In the genomic region with DNA sequence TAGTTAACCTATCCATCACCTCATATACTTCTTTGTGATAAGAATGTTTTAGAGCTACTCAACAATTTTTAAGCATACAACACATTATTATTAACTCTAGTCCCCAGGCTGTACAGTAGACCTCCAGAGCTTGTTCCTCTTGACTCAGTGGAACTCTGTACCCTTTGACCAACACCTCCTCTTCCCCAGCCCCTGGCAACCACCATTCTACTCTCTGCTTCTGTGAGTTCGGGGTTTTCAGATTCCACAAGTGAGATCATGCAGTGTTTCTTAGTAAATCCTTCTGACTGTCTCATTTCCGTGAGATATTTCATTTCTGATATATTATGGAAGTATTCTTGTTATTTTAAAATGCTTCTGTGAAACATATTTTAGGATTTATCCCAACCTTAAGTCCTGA, we compare ENCODE assay signal across 20 cellular contexts.
DNase-seq lines count a peak whose midpoint lies in the region; ATAC-seq, FAIRE-seq and TF ChIP-seq lines count a peak whose summit lies in the region.
"Had no signal": no experiment of that assay in that cellular context is flagged by ENCODE, and none has a peak within 500 bp of the region (broad histone marks: within the 10 kb centered on the region; RNA-seq: fewer than 3 reads in every experiment).

No MANE protein-coding gene starts in this region.

- CTCF ChIA-PET in CD4-positive, alpha-beta T cell (lab: Charles Lee): no interaction called here

- H3K36me3 ChIP-seq in small intestine (ENCODE audit: control insufficient read depth in 2 of 2, insufficient read depth in 2 of 2, low read length in 2 of 2): peaks cover 6 to 17% of the 10 kb centered on the region in 2 donors

- no peak overlapping the region for H3K27ac Mint-ChIP-seq in stimulated activated naive CD8-positive, alpha-beta T cell treated with anti-CD3 and anti-CD28 coated beads, Interleukin-15, amount 100 ng/mL, for 72 hours
- H3K27ac Mint-ChIP-seq in activated T-helper 2 cell treated with anti-CD3 and anti-CD28 coated beads, Interferon-gamma antibody, Interleukin-2, Interleukin-4, amounts not matched to agents 10 μg/mL and 5 μg/mL and 100 μg/mL, durations not matched to agents 14 hours and 24 hours and 36 hours: peak overlapping the region; percentile 39
- peak overlapping the region; percentile 16 for H3K27ac Mint-ChIP-seq in nephron progenitor cell
- H3K27ac Mint-ChIP-seq in CD4-positive, alpha-beta T cell: no peak overlapping the region
- H3K27ac Mint-ChIP-seq: GM23338 had no signal

- no peak for TF ChIP-seq CTCF in nephron progenitor cell (IDR thresholded peaks at IDR 0.05)
- TF ChIP-seq CTCF in CD4-positive, alpha-beta T cell (IDR thresholded peaks at IDR 0.05): no peak

- no peak for FAIRE-seq in small intestine (lab: Jason Lieb, UNC)
- FAIRE-seq: GM19239, HepG2 had no signal

- no peaks in the 10 kb centered on the region for H3K9me3 Mint-ChIP-seq in stimulated activated naive CD8-positive, alpha-beta T cell treated with anti-CD3 and anti-CD28 coated beads, Interleukin-15, amount 100 ng/mL, for 72 hours
- H3K9me3 Mint-ChIP-seq in activated T-helper 2 cell treated with anti-CD3 and anti-CD28 coated beads, Interferon-gamma antibody, Interleukin-2, Interleukin-4, amounts not matched to agents 10 μg/mL and 5 μg/mL and 100 μg/mL, durations not matched to agents 14 hours and 24 hours and 36 hours: no peaks in the 10 kb centered on the region
- no peaks in the 10 kb centered on the region for H3K9me3 Mint-ChIP-seq in nephron progenitor cell
- H3K9me3 Mint-ChIP-seq in CD4-positive, alpha-beta T cell: no peaks in the 10 kb centered on the region
- H3K9me3 Mint-ChIP-seq: GM23338 had no signal

- H3K4me3 Mint-ChIP-seq in stimulated activated naive CD8-positive, alpha-beta T cell treated with anti-CD3 and anti-CD28 coated beads, Interleukin-15, amount 100 ng/mL, for 72 hours: no peak overlapping the region
- H3K4me3 Mint-ChIP-seq in activated T-helper 2 cell treated with anti-CD3 and anti-CD28 coated beads, Interferon-gamma antibody, Interleukin-2, Interleukin-4, amounts not matched to agents 10 μg/mL and 5 μg/mL and 100 μg/mL, durations not matched to agents 14 hours and 24 hours and 36 hours (ENCODE audit: low read depth): no peak overlapping the region
- H3K4me3 Mint-ChIP-seq in nephron progenitor cell: no peak overlapping the region
- H3K4me3 Mint-ChIP-seq in CD4-positive, alpha-beta T cell: no peak overlapping the region
- H3K4me3 Mint-ChIP-seq: GM23338 had no signal

- no peak for DNase-seq in stimulated activated naive CD8-positive, alpha-beta T cell treated with anti-CD3 and anti-CD28 coated beads, Interleukin-15, Interleukin-2, amounts not matched to agents 100 U/mL and 50 U/mL, for 24 hours
- DNase-seq in stimulated activated naive CD8-positive, alpha-beta T cell treated with anti-CD3 and anti-CD28 coated beads, Interleukin-15, amount 100 ng/mL, for 72 hours: no peak
- no peak for DNase-seq in activated T-helper 2 cell treated with anti-CD3 and anti-CD28 coated beads, Interferon-gamma antibody, Interleukin-2, Interleukin-4, amounts not matched to agents 10 μg/mL and 5 μg/mL and 100 μg/mL, durations not matched to agents 14 hours and 24 hours and 36 hours (ENCODE audit: low spot score)
- DNase-seq in nephron progenitor cell: no peak
- no peak for DNase-seq in CD4-positive, alpha-beta T cell
- no peak for DNase-seq in small intestine
- DNase-seq: DMS 273 treated with DMSO at 0.1 percent for 48 hours; DND-41; KG1; NCI-H187; NCI-H2107; NCI-H510A; NCI-H748 treated with DMSO at 0.1 percent for 48 hours; NK-92 treated with Interleukin-12 subunit alpha and Interleukin-12 subunit beta, amount 100 ng/mL, for 24 hours; Peyer's patch had no signal

- no peak overlapping the region for H3K27ac ChIP-seq in CD4-positive, alpha-beta T cell (ENCODE audit: low read depth, low read length)
- no peak overlapping the region for H3K27ac ChIP-seq in small intestine (ENCODE audit: low read depth in 1 of 2, low read length in 1 of 2)
- H3K27ac ChIP-seq: Peyer's patch, SJSA1 had no signal

- H3K4me3 ChIP-seq in small intestine (ENCODE audit: low read depth in 1 of 2, low read length in 2 of 2): no peak overlapping the region
- H3K4me3 ChIP-seq: GM23338, Peyer's patch, SJSA1 had no signal

- intact Hi-C loops in activated T-helper 2 cell treated with anti-CD3 and anti-CD28 coated beads, Interferon-gamma antibody, Interleukin-2, Interleukin-4, amounts not matched to agents 10 μg/mL and 5 μg/mL and 100 μg/mL, durations not matched to agents 14 hours and 24 hours and 36 hours (cut with micrococcal nuclease): no loop called here
- intact Hi-C loops in CD4-positive, alpha-beta T cell (cut with DNase I, micrococcal nuclease): no loop called here

- H3K27me3 Mint-ChIP-seq in stimulated activated naive CD8-positive, alpha-beta T cell treated with anti-CD3 and anti-CD28 coated beads, Interleukin-15, amount 100 ng/mL, for 72 hours: no peaks in the 10 kb centered on the region
- no peaks in the 10 kb centered on the region for H3K27me3 Mint-ChIP-seq in activated T-helper 2 cell treated with anti-CD3 and anti-CD28 coated beads, Interferon-gamma antibody, Interleukin-2, Interleukin-4, amounts not matched to agents 10 μg/mL and 5 μg/mL and 100 μg/mL, durations not matched to agents 14 hours and 24 hours and 36 hours (ENCODE audit: low read depth)
- no peaks in the 10 kb centered on the region for H3K27me3 Mint-ChIP-seq in nephron progenitor cell (ENCODE audit: low read depth, poor library complexity)
- no peaks in the 10 kb centered on the region for H3K27me3 Mint-ChIP-seq in CD4-positive, alpha-beta T cell

- peak; percentile 61 for ATAC-seq in stimulated activated naive CD8-positive, alpha-beta T cell treated with anti-CD3 and anti-CD28 coated beads, Interleukin-15, Interleukin-2, amounts not matched to agents 100 U/mL and 50 U/mL, for 24 hours
- no peak for ATAC-seq in stimulated activated naive CD8-positive, alpha-beta T cell treated with anti-CD3 and anti-CD28 coated beads, Interleukin-15, amount 100 ng/mL, for 72 hours
- no peak for ATAC-seq in CD4-positive, alpha-beta T cell (ENCODE audit: poor library complexity)
- no peak for ATAC-seq in GM21619 (IDR thresholded peaks at IDR 0.05; ENCODE audit: unreplicated experiment)
- ATAC-seq: GM23338, HepG2 had no signal

- 93 to 97% (median 95%) methylated on average over 2 of the region's 2 CpGs for WGBS in small intestine, 3 donors

- POLR2A ChIA-PET in CD4-positive, alpha-beta T cell (lab: Charles Lee): interaction anchor here (1.1 kb wide), 1 partner anchor 177 kb away, joined by 3 read pairs; no protein-coding TSS in a partner anchor

- H3K36me3 Mint-ChIP-seq in activated T-helper 2 cell treated with anti-CD3 and anti-CD28 coated beads, Interferon-gamma antibody, Interleukin-2, Interleukin-4, amounts not matched to agents 10 μg/mL and 5 μg/mL and 100 μg/mL, durations not matched to agents 14 hours and 24 hours and 36 hours (ENCODE audit: low read depth): peaks cover 71% of the 10 kb centered on the region
- H3K36me3 Mint-ChIP-seq in nephron progenitor cell (ENCODE audit: low read depth): peaks cover 58% of the 10 kb centered on the region
- H3K36me3 Mint-ChIP-seq in CD4-positive, alpha-beta T cell (ENCODE audit: low read depth): peaks cover 92% of the 10 kb centered on the region

- no peaks in the 10 kb centered on the region for H3K4me1 Mint-ChIP-seq in stimulated activated naive CD8-positive, alpha-beta T cell treated with anti-CD3 and anti-CD28 coated beads, Interleukin-15, amount 100 ng/mL, for 72 hours
- peaks cover 11% of the 10 kb centered on the region for H3K4me1 Mint-ChIP-seq in activated T-helper 2 cell treated with anti-CD3 and anti-CD28 coated beads, Interferon-gamma antibody, Interleukin-2, Interleukin-4, amounts not matched to agents 10 μg/mL and 5 μg/mL and 100 μg/mL, durations not matched to agents 14 hours and 24 hours and 36 hours (ENCODE audit: low read depth)
- H3K4me1 Mint-ChIP-seq in nephron progenitor cell: no peaks in the 10 kb centered on the region
- peaks cover 6% of the 10 kb centered on the region for H3K4me1 Mint-ChIP-seq in CD4-positive, alpha-beta T cell (ENCODE audit: low read depth)
- H3K4me1 Mint-ChIP-seq: GM23338 had no signal

- no peaks in the 10 kb centered on the region for H3K4me1 ChIP-seq in small intestine (ENCODE audit: control insufficient read depth in 2 of 2, insufficient read depth in 1 of 2, low read depth in 1 of 2, low read length in 1 of 2)
- H3K4me1 ChIP-seq: Peyer's patch, SJSA1 had no signal

- no peaks in the 10 kb centered on the region for H3K9me3 ChIP-seq in CD4-positive, alpha-beta T cell (ENCODE audit: control insufficient read depth, low read length)
- no peaks in the 10 kb centered on the region for H3K9me3 ChIP-seq in small intestine (ENCODE audit: control insufficient read depth, low read depth)
- H3K9me3 ChIP-seq: Peyer's patch, SJSA1 had no signal

- H3K27me3 ChIP-seq in CD4-positive, alpha-beta T cell (ENCODE audit: control insufficient read depth, insufficient read depth, low read length): no peaks in the 10 kb centered on the region
- no peaks in the 10 kb centered on the region for H3K27me3 ChIP-seq in small intestine (ENCODE audit: control insufficient read depth in 2 of 2, insufficient read depth in 2 of 2, low read length in 2 of 2)
- H3K27me3 ChIP-seq: Peyer's patch, SJSA1 had no signal

Comparison
In these comparisons a context has a peak if more than half of its experiments do, and no peak if none do; other contexts are left out.
1. H3K27ac Mint-ChIP-seq: peak in activated T-helper 2 cell treated with anti-CD3 and anti-CD28 coated beads, Interferon-gamma antibody, Interleukin-2, Interleukin-4, amounts not matched to agents 10 μg/mL and 5 μg/mL and 100 μg/mL, durations not matched to agents 14 hours and 24 hours and 36 hours (single experiment) and nephron progenitor cell (single experiment); none in stimulated activated naive CD8-positive, alpha-beta T cell treated with anti-CD3 and anti-CD28 coated beads, Interleukin-15, amount 100 ng/mL, for 72 hours (0 of 2) and CD4-positive, alpha-beta T cell (single experiment).